ENCODE assay signal across 8 cellular contexts in the genomic region with DNA sequence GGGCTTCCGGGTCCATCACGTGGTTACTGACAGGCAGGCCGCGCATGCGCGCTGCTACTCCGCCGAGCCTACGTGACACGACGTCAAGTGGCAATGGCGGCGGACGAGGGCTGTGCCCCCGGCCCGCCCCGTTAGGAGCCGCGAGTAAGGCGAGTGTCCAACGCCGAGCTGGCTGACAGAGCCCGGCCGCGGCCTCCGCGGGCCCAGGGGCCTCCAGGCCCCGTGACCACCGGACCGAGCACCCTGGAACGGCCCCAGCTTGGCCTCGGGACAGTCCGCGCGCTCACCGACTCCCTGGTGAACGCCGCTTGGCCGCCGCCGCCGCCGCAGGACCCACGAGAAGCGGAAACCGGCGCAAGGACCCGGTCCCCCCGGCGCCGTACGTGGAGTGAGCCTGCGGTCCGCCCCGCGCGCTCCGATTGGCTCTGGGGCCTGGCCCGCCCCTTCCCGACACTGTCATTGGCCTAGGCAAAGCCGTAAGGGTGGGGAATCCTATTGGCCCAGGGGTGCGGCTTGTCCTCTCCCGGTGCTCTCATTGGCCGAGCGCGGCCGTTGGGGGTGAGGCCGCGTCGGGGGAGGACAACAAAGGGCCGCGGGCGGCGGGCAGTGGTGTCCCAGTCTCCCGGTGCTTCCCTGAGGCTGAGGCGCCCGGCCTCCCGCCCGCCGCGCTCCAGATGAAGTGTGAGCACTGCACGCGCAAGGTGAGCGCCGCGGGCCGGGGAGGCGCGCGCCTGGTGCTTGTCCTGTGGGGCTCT. TPM values are rescaled to one million over a fixed set of nuclear protein-coding genes. Genes with fewer than 3 reads are reported as not detected.
A peak's percentile ranks its signal among the peaks of the same experiment; 100 is the strongest.
DNase-seq lines count a peak whose midpoint lies in the region; ATAC-seq, FAIRE-seq and TF ChIP-seq lines count a peak whose summit lies in the region.

A gene (plus strand): TSS at position 612 of the 755 bp plus-strand sequence. CDS start 63 bp downstream, at position 675.

- no peak for TF ChIP-seq CTCF in VCaP (conservative IDR thresholded peaks at IDR 0.05)
- TF ChIP-seq CTCF in breast epithelium (IDR thresholded peaks at IDR 0.05): peak in 2 of 3 donors; percentile 4 to 22

- no peaks in the 10 kb centered on the region for H3K9me3 ChIP-seq in breast epithelium
- H3K9me3 ChIP-seq in iPS-20b (ENCODE audit: insufficient read depth, low read depth, low read length): no peaks in the 10 kb centered on the region
- H3K9me3 ChIP-seq in small intestine (ENCODE audit: control insufficient read depth, low read depth): no peaks in the 10 kb centered on the region

- H3K27me3 ChIP-seq in ACC112 (ENCODE audit: insufficient read depth, low read length): no peaks in the 10 kb centered on the region
- H3K27me3 ChIP-seq in breast epithelium: no peaks in the 10 kb centered on the region
- no peaks in the 10 kb centered on the region for H3K27me3 ChIP-seq in iPS-20b (ENCODE audit: insufficient read depth, low read length)
- no peaks in the 10 kb centered on the region for H3K27me3 ChIP-seq in small intestine (ENCODE audit: control insufficient read depth in 2 of 2, insufficient read depth in 2 of 2, low read length in 2 of 2)

- WGBS in small intestine, 3 donors: 0 to 1% (median 0%) methylated on average over 47 to 90 of the region's 90 CpGs

- H3K36me3 ChIP-seq in ACC112 (ENCODE audit: insufficient read depth, low read length) (no peaks in the 10 kb centered on the region), breast epithelium (no peaks in the 10 kb centered on the region), iPS-20b (ENCODE audit: insufficient read depth, low read depth, low read length) (peaks cover 21% of the 10 kb centered on the region), small intestine (ENCODE audit: control insufficient read depth in 2 of 2, insufficient read depth in 2 of 2, low read length in 2 of 2) (peaks cover 3 to 8% of the 10 kb centered on the region in 2 donors)

- no peak for FAIRE-seq in small intestine (lab: Jason Lieb, UNC)

- H2AFZ ChIP-seq in ACC112 (ENCODE audit: low read length, unreplicated experiment): peak within 1 kb of the TSS; percentile 55

- peak within 1 kb of the TSS; percentile 89 for H3K9ac ChIP-seq in iPS-20b (ENCODE audit: low read depth, low read length)

- intact Hi-C loops in breast epithelium (cut with DNase I; ENCODE audit: low total_unique reads): no loop called here

- H3K4me1 ChIP-seq in ACC112 (ENCODE audit: control insufficient read depth, insufficient read depth, low read length, unreplicated experiment): peaks cover 9% of the 10 kb centered on the region
- peaks cover 0 to 4% of the 10 kb centered on the region in 2 donors for H3K4me1 ChIP-seq in breast epithelium
- peaks cover 5% of the 10 kb centered on the region; the same call in 1 of the 2 replicates for H3K4me1 ChIP-seq in iPS-20b (ENCODE audit: insufficient read depth, low read length)
- H3K4me1 ChIP-seq in small intestine (ENCODE audit: control insufficient read depth in 2 of 2, insufficient read depth in 1 of 2, low read depth in 1 of 2, low read length in 1 of 2): peaks cover 3 to 5% of the 10 kb centered on the region in 2 donors

- H3K4me3 ChIP-seq in ACC112 (ENCODE audit: low read depth, low read length): peak within 1 kb of the TSS; percentile 95
- peak within 1 kb of the TSS; percentile 84 to 96 (median 93) for H3K4me3 ChIP-seq in breast epithelium
- peak within 1 kb of the TSS; percentile 88 for H3K4me3 ChIP-seq in iPS-20b (ENCODE audit: low read length)
- peak within 1 kb of the TSS; percentile 72 to 77 for H3K4me3 ChIP-seq in small intestine (ENCODE audit: low read depth in 1 of 2, low read length in 2 of 2)

- H3K79me2 ChIP-seq in ACC112 (ENCODE audit: control insufficient read depth, insufficient read depth, low read length, unreplicated experiment): no peaks in the 10 kb centered on the region

- peak; percentile 93 for ATAC-seq in GM18870 (IDR thresholded peaks at IDR 0.05; ENCODE audit: unreplicated experiment)
- peak; percentile 91 for ATAC-seq in HG03135 (IDR thresholded peaks at IDR 0.05; ENCODE audit: unreplicated experiment)

- H3K27ac ChIP-seq in ACC112 (ENCODE audit: low read depth, low read length) (peak within 1 kb of the TSS; percentile 97), VCaP (peak within 1 kb of the TSS; percentile 100), breast epithelium (peak within 1 kb of the TSS; percentile 99 to 100), iPS-20b (ENCODE audit: low read length) (no peak within 1 kb of the TSS), small intestine (ENCODE audit: low read depth in 1 of 2, low read length in 1 of 2) (peak within 1 kb of the TSS; percentile 94 to 99)

- peak; percentile 100 for DNase-seq in NCI-H2196 treated with DMSO at 0.1 percent for 48 hours (lab: John Stamatoyannopoulos, UW; ENCODE audit: unreplicated experiment)
- DNase-seq in breast epithelium (ENCODE audit: low spot score in 2 of 2): peak; percentile 96 to 97
- peak; percentile 99 for DNase-seq in small intestine

- TF ChIP-seq POLR2A in breast epithelium (IDR thresholded peaks at IDR 0.05): peak; percentile 99

RNA-seq across cellular contexts. Expression of the gene that starts here (rescaled TPM):
- 10 to 100 TPM; 31.9 to 59.5 (median 44.9) TPM for total RNA-seq in breast epithelium
- 10 to 100 TPM; 46.2 to 87.0 (median 53.5) TPM for polyA plus RNA-seq in small intestine
